13 cellular contexts compared by ENCODE assay signal in the genomic region with DNA sequence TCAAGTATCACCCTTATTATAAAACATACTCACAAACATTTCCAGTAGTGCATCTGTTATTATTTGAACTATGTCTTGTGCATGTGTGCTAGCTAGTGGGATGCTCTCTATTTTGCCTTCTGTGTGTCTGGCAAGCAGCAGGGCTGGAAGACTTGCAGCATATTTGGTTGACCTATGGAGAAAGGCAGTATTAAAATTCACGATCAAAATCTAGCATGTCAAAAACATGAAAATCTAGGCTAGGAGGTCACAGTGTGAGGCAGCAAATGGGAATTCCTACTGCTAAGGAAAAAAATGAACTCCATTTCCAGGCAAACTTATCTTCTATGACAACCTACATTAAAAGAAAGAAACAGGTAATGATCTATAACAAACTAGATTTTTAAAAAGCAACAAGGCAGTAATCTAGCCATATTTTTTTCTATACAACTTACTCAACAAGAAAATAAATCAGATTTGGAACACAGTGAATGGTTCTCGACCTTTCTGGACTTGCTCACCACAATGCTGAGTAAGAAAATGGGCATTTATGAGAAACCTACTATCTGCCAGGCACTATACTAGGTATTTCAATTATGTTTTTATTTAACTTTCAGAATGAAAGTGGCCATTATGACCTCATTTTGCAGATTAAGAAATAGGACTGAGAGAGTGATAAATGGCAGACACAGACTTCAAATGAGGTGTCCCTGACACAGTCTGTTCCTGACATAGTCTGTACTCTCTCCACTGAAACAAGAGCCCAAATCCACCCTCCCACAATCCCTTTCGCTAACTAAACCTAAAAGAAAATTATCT.
DNase-seq lines count a peak whose midpoint lies in the region; ATAC-seq, FAIRE-seq and TF ChIP-seq lines count a peak whose summit lies in the region.
"Had no signal": no experiment of that assay in that cellular context is flagged by ENCODE, and none has a peak within 500 bp of the region (broad histone marks: within the 10 kb centered on the region; RNA-seq: fewer than 3 reads in every experiment).

No MANE protein-coding gene starts in this region.

- no peak overlapping the region for H2AFZ ChIP-seq in GM23248
- H2AFZ ChIP-seq in smooth muscle cell (ENCODE audit: low read depth), result peak overlapping the region; percentile 21

- H3K9ac ChIP-seq in GM23248, result no peak overlapping the region
- peak overlapping the region; percentile 57 for H3K9ac ChIP-seq in smooth muscle cell (ENCODE audit: low read depth)

- H3K4me3 ChIP-seq in GM23248 (no peak overlapping the region), SJSA1 (no peak overlapping the region), fibroblast of pulmonary artery (replicated peaks; ENCODE audit: low read depth, low read length) (no peak overlapping the region), smooth muscle cell (no peak overlapping the region), pancreas (no peak overlapping the region)
- H3K4me3 ChIP-seq: sigmoid colon had no signal

- no peak for FAIRE-seq in pancreas (lab: Jason Lieb, UNC)
- FAIRE-seq: frontal cortex had no signal

- H3K27ac ChIP-seq in GM23248 (peak overlapping the region; percentile 37), SJSA1 (peak overlapping the region; percentile 7), smooth muscle cell (ENCODE audit: low read depth) (peak overlapping the region; percentile 97), pancreas (no peak overlapping the region)
- H3K27ac ChIP-seq: sigmoid colon had no signal

- no peak for TF ChIP-seq CTCF in fibroblast of pulmonary artery (IDR thresholded peaks at IDR 0.05; ENCODE audit: low read length, missing control alignments)
- no peak for TF ChIP-seq CTCF in smooth muscle cell (IDR thresholded peaks at IDR 0.05; ENCODE audit: borderline replicate concordance, insufficient read depth, poor library complexity, severe bottlenecking)
- TF ChIP-seq CTCF in pancreas (IDR thresholded peaks at IDR 0.05), result no peak

- intact Hi-C loops in pancreas (cut with DNase I), result no loop called here

- H3K9me2 ChIP-seq in GM23248 (ENCODE audit: insufficient read depth), result no peaks in the 10 kb centered on the region

- H3K36me3 ChIP-seq in GM23248 (ENCODE audit: low read depth), result no peaks in the 10 kb centered on the region
- H3K36me3 ChIP-seq in SJSA1, result no peaks in the 10 kb centered on the region
- no peaks in the 10 kb centered on the region for H3K36me3 ChIP-seq in smooth muscle cell (ENCODE audit: low read depth)
- peaks cover 0 to 7% (median 0%) of the 10 kb centered on the region in 3 donors for H3K36me3 ChIP-seq in pancreas

- H3K79me2 ChIP-seq in GM23248 (ENCODE audit: insufficient read depth) (no peaks in the 10 kb centered on the region), smooth muscle cell (ENCODE audit: low read depth) (no peaks in the 10 kb centered on the region)

- H3K4me1 ChIP-seq in GM23248 (ENCODE audit: insufficient read depth), result peaks cover 41% of the 10 kb centered on the region
- H3K4me1 ChIP-seq in SJSA1 (replicated peaks), result peaks cover 30% of the 10 kb centered on the region
- peaks cover 25% of the 10 kb centered on the region for H3K4me1 ChIP-seq in smooth muscle cell (ENCODE audit: low read depth)
- H3K4me1 ChIP-seq in pancreas, result no peaks in the 10 kb centered on the region

- in situ Hi-C loops in GM23248 (cut with MboI), result no loop called here

- H3K27me3 ChIP-seq in GM23248 (replicated peaks; ENCODE audit: insufficient read depth) (no peaks in the 10 kb centered on the region), SJSA1 (replicated peaks) (no peaks in the 10 kb centered on the region), smooth muscle cell (ENCODE audit: low read depth) (no peaks in the 10 kb centered on the region), pancreas (no peaks in the 10 kb centered on the region)
- H3K27me3 ChIP-seq: sigmoid colon had no signal

- no peaks in the 10 kb centered on the region for H4K20me1 ChIP-seq in GM23248 (ENCODE audit: insufficient read depth)
- H4K20me1 ChIP-seq in smooth muscle cell (ENCODE audit: low read depth), result no peaks in the 10 kb centered on the region

- DNase-seq in GM23248 (peak; percentile 71), SJSA1 (ENCODE audit: low read depth in 1 of 2, low spot score in 2 of 2) (peak in 1 of 2 experiments; percentile 18), fibroblast of pulmonary artery (ENCODE audit: low read depth) (peak; percentile 55), smooth muscle cell (lab: John Stamatoyannopoulos, UW; ENCODE audit: unreplicated experiment) (no peak), pancreas (no peak)
- DNase-seq: activated effector memory CD4-positive, alpha-beta T cell treated with anti-CD3 and anti-CD28 coated beads, Interleukin-2, amount 50 U/mL, for 16 hours; cerebellar nuclear complex; islet precursor cell; sigmoid colon; SW 1271 had no signal

- no peaks in the 10 kb centered on the region for H3K9me3 ChIP-seq in GM23248 (ENCODE audit: low read depth)
- H3K9me3 ChIP-seq in SJSA1 (replicated peaks), result no peaks in the 10 kb centered on the region
- no peaks in the 10 kb centered on the region for H3K9me3 ChIP-seq in smooth muscle cell (replicated peaks; ENCODE audit: low read depth)
- H3K9me3 ChIP-seq in pancreas, result no peaks in the 10 kb centered on the region
- H3K9me3 ChIP-seq: sigmoid colon had no signal

- H3F3A ChIP-seq in GM23248 (ENCODE audit: insufficient read depth), result peaks cover 37% of the 10 kb centered on the region
- peaks cover 3% of the 10 kb centered on the region for H3F3A ChIP-seq in smooth muscle cell (ENCODE audit: low read depth)

- ATAC-seq in GM21447 (IDR thresholded peaks at IDR 0.05; ENCODE audit: unreplicated experiment) (no peak), esophagus mucosa (no peak), pancreas (no peak)

- 19 to 27% methylated on average over 3 of the region's 3 CpGs for WGBS in GM23248 (ENCODE audit: low coverage in 1 of 2, low lambda C conversion rate in 2 of 2, missing lambda C conversion rate in 2 of 2), 2 experiments
- WGBS in smooth muscle cell (ENCODE audit: low lambda C conversion rate), result 43% methylated on average over 3 of the region's 3 CpGs
- 89 to 95% methylated on average over 3 of the region's 3 CpGs for WGBS in pancreas, 2 donors

- H3K4me2 ChIP-seq in GM23248 (ENCODE audit: unreplicated experiment) (peak overlapping the region; percentile 46), smooth muscle cell (peak overlapping the region; percentile 61)

Comparison
In these comparisons a context has a peak if more than half of its experiments do, and no peak if none do; other contexts are left out.
1. DNase-seq: peak in GM23248 (single experiment) and fibroblast of pulmonary artery (single experiment); none in smooth muscle cell (single experiment) and pancreas (0 of 6).
2. H3K27ac ChIP-seq: peak in GM23248 (single experiment), SJSA1 (single experiment) and smooth muscle cell (single experiment); none in pancreas (0 of 4).